ENCODE assay signal across 21 cellular contexts in the genomic region with DNA sequence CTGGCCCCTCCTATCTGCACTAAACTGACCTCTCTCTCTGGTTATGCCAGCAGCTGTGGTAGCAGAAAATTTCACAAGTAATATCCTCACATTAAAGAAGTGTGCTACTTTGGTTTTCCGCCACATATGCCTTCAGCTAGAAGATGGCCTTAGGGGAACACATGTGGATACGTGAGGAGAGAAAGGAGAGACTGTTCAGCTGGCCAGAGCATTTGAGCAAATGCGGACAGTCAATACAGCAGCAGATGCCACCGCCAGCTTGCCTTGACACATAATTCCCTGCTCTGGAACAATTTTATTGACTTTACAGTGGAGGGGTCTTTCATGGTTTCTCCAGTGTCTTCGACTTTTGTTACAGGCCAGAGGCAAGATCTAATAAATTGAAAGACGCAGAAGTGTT.
"Had no signal": no experiment of that assay in that cellular context is flagged by ENCODE, and none has a peak within 500 bp of the region (broad histone marks: within the 10 kb centered on the region; RNA-seq: fewer than 3 reads in every experiment).

No MANE protein-coding gene starts in this region.

- H3K9me3 ChIP-seq: gastroesophageal sphincter, thyroid gland, uterus had no signal

- ATAC-seq: activated CD4-positive, CD25-positive, alpha-beta regulatory T cell treated with anti-CD3 and anti-CD28 coated beads, Interleukin-2, amount 50 U/mL, for 24 hours; activated CD8-positive, alpha-beta T cell treated with anti-CD3 and anti-CD28 coated beads, Interleukin-2, amount 10 ng/mL, durations not matched to agents 7 days and 5 days; esophagus mucosa; gastroesophageal sphincter; natural killer cell had no signal

- H3K4me1 ChIP-seq: gastroesophageal sphincter, uterus had no signal

- DNase-seq: activated CD4-positive, alpha-beta T cell treated with anti-CD3 and anti-CD28 coated beads, Interleukin-2, amount 10 ng/mL, durations not matched to agents 7 days and 5 days; activated CD8-positive, alpha-beta T cell treated with anti-CD3 and anti-CD28 coated beads, Interleukin-2, amount 10 ng/mL, durations not matched to agents 7 days and 5 days; activated naive CD4-positive, alpha-beta T cell treated with Interleukin-2 at 50 U/mL for 16 hours; activated naive CD8-positive, alpha-beta T cell treated with anti-CD3 and anti-CD28 coated beads, Interleukin-2, amount 10 ng/mL, durations not matched to agents 7 days and 5 days; activated T-cell treated with anti-CD3 and anti-CD28 coated beads, Interleukin-2, amount 50 U/mL, for 24 hours; amygdala; effector CD8-positive, alpha-beta T cell; natural killer cell; occipital lobe; posterior cingulate gyrus; stimulated activated CD4-positive, alpha-beta T cell treated with anti-CD3 and anti-CD28 coated beads, Interleukin-12 subunit alpha, Interleukin-12 subunit beta, amount 100 ng/mL, for 4 hours; stimulated activated CD4-positive, alpha-beta T cell treated with anti-CD3 and anti-CD28 coated beads, Interleukin-1b, Interleukin-23, amount 100 ng/mL, for 48 hours; stimulated activated CD8-positive, alpha-beta memory T cell treated with anti-CD3 and anti-CD28 coated beads, Interleukin-4, amount 100 ng/mL, for 48 hours; stimulated activated naive CD4-positive, alpha-beta T cell; T-helper 9 cell; thyroid gland; uterus had no signal

- H3K4me3 ChIP-seq: cardiac muscle cell, gastroesophageal sphincter, thyroid gland, uterus had no signal

- H3K27ac ChIP-seq: cardiac muscle cell, gastroesophageal sphincter, thyroid gland, uterus had no signal

- H3K36me3 ChIP-seq: cardiac muscle cell, gastroesophageal sphincter, thyroid gland, uterus had no signal

- H3K27me3 ChIP-seq: cardiac muscle cell, gastroesophageal sphincter, thyroid gland, uterus had no signal
